Comparison of ENCODE assay signal across 18 cellular contexts in genomic region chr2:19654310-19655090, GRCh38.
DNase-seq lines count a peak whose midpoint lies in the region; ATAC-seq, FAIRE-seq and TF ChIP-seq lines count a peak whose summit lies in the region.
"Had no signal": no experiment of that assay in that cellular context is flagged by ENCODE, and none has a peak within 500 bp of the region (broad histone marks: within the 10 kb centered on the region; RNA-seq: fewer than 3 reads in every experiment).

No MANE protein-coding gene starts in this region.

- peak overlapping the region; percentile 45 to 77 for H3K27ac Mint-ChIP-seq in stimulated activated naive CD8-positive, alpha-beta T cell treated with anti-CD3 and anti-CD28 coated beads, Interleukin-15, amount 100 ng/mL, for 72 hours
- no peak overlapping the region for H3K27ac Mint-ChIP-seq in osteocyte (ENCODE audit: unreplicated experiment)
- no peak overlapping the region for H3K27ac Mint-ChIP-seq in activated CD4-positive, alpha-beta T cell treated with anti-CD3 and anti-CD28 coated beads, Interleukin-2, amount 10 ng/mL, durations not matched to agents 7 days and 5 days
- H3K27ac Mint-ChIP-seq: B cell; CD8-positive, alpha-beta T cell; GM23338 had no signal

- no peaks in the 10 kb centered on the region for H3K36me3 ChIP-seq in bronchial epithelial cell (ENCODE audit: control insufficient read depth, insufficient read depth, low read length)
- H3K36me3 ChIP-seq: BLaER1 treated with 17β-estradiol and CSF1 and Interleukin-3, amounts not matched to agents 10 nM and 100 nM had no signal

- H3K4me3 Mint-ChIP-seq in stimulated activated naive CD8-positive, alpha-beta T cell treated with anti-CD3 and anti-CD28 coated beads, Interleukin-15, amount 100 ng/mL, for 72 hours, result no peak overlapping the region
- no peak overlapping the region for H3K4me3 Mint-ChIP-seq in osteocyte (ENCODE audit: unreplicated experiment)
- no peak overlapping the region for H3K4me3 Mint-ChIP-seq in activated CD4-positive, alpha-beta T cell treated with anti-CD3 and anti-CD28 coated beads, Interleukin-2, amount 10 ng/mL, durations not matched to agents 7 days and 5 days
- H3K4me3 Mint-ChIP-seq: B cell; CD8-positive, alpha-beta T cell; GM23338 had no signal

- H3K36me3 Mint-ChIP-seq in osteocyte (ENCODE audit: unreplicated experiment), result peaks cover 4% of the 10 kb centered on the region
- H3K36me3 Mint-ChIP-seq in activated CD4-positive, alpha-beta T cell treated with anti-CD3 and anti-CD28 coated beads, Interleukin-2, amount 10 ng/mL, durations not matched to agents 7 days and 5 days (ENCODE audit: low read depth), result no peaks in the 10 kb centered on the region
- H3K36me3 Mint-ChIP-seq: CD8-positive, alpha-beta T cell had no signal

- H3K4me3 ChIP-seq in bronchial epithelial cell (ENCODE audit: low read depth, low read length), result no peak overlapping the region
- H3K4me3 ChIP-seq: BLaER1 treated with 17β-estradiol and CSF1 and Interleukin-3, amounts not matched to agents 10 nM and 100 nM; GM12878; GM23338 had no signal

- POLR2A ChIA-PET in activated CD4-positive, alpha-beta T cell treated with anti-CD3 and anti-CD28 coated beads, Interleukin-2, amount 10 ng/mL, durations not matched to agents 7 days and 5 days (lab: Charles Lee), result no interaction called here

- no peak for TF ChIP-seq CTCF in bronchial epithelial cell (IDR thresholded peaks at IDR 0.05; ENCODE audit: insufficient read depth, low read length, severe bottlenecking)
- TF ChIP-seq CTCF in foreskin keratinocyte (conservative IDR thresholded peaks at IDR 0.05), result no peak
- no peak for TF ChIP-seq CTCF in osteocyte (IDR thresholded peaks at IDR 0.05)

- peaks cover 7% of the 10 kb centered on the region for H3K27me3 Mint-ChIP-seq in stimulated activated naive CD8-positive, alpha-beta T cell treated with anti-CD3 and anti-CD28 coated beads, Interleukin-15, amount 100 ng/mL, for 72 hours
- H3K27me3 Mint-ChIP-seq in osteocyte (ENCODE audit: unreplicated experiment), result no peaks in the 10 kb centered on the region
- H3K27me3 Mint-ChIP-seq in activated CD4-positive, alpha-beta T cell treated with anti-CD3 and anti-CD28 coated beads, Interleukin-2, amount 10 ng/mL, durations not matched to agents 7 days and 5 days, result no peaks in the 10 kb centered on the region

- peaks cover 0 to 4% of the 10 kb centered on the region in 2 donors for H3K9me3 Mint-ChIP-seq in stimulated activated naive CD8-positive, alpha-beta T cell treated with anti-CD3 and anti-CD28 coated beads, Interleukin-15, amount 100 ng/mL, for 72 hours
- no peaks in the 10 kb centered on the region for H3K9me3 Mint-ChIP-seq in osteocyte (ENCODE audit: unreplicated experiment)
- no peaks in the 10 kb centered on the region for H3K9me3 Mint-ChIP-seq in activated CD4-positive, alpha-beta T cell treated with anti-CD3 and anti-CD28 coated beads, Interleukin-2, amount 10 ng/mL, durations not matched to agents 7 days and 5 days
- H3K9me3 Mint-ChIP-seq: CD8-positive, alpha-beta T cell; GM23338 had no signal

- DNase-seq in stimulated activated naive CD8-positive, alpha-beta T cell treated with anti-CD3 and anti-CD28 coated beads, Interleukin-15, amount 100 ng/mL, for 72 hours, result no peak
- no peak for DNase-seq in stimulated activated naive CD8-positive, alpha-beta T cell treated with anti-CD3 and anti-CD28 coated beads, Interleukin-15, Interleukin-2, amounts not matched to agents 100 U/mL and 50 U/mL, for 24 hours
- DNase-seq in bronchial epithelial cell (ENCODE audit: low read depth) (peak; percentile 75), foreskin keratinocyte (peak in 1 of 2 donors; percentile 58), osteocyte (ENCODE audit: extremely low spot score, unreplicated experiment) (peak; percentile 57), NCI-H1436 treated with DMSO at 0.1 percent for 48 hours (lab: John Stamatoyannopoulos, UW) (no peak), SHP77 treated with DMSO at 0.1 percent for 48 hours (lab: John Stamatoyannopoulos, UW) (no peak)
- no peak for DNase-seq in activated CD4-positive, alpha-beta T cell treated with anti-CD3 and anti-CD28 coated beads, Interleukin-2, amount 10 ng/mL, durations not matched to agents 7 days and 5 days
- DNase-seq: Calu3; CD8-positive, alpha-beta T cell; DMS79 treated with DMSO at 0.1 percent for 48 hours; HCEC 1CT had no signal

- H3K4me1 Mint-ChIP-seq in stimulated activated naive CD8-positive, alpha-beta T cell treated with anti-CD3 and anti-CD28 coated beads, Interleukin-15, amount 100 ng/mL, for 72 hours, result no peaks in the 10 kb centered on the region
- H3K4me1 Mint-ChIP-seq in osteocyte (ENCODE audit: unreplicated experiment), result peaks cover 13% of the 10 kb centered on the region
- no peaks in the 10 kb centered on the region for H3K4me1 Mint-ChIP-seq in activated CD4-positive, alpha-beta T cell treated with anti-CD3 and anti-CD28 coated beads, Interleukin-2, amount 10 ng/mL, durations not matched to agents 7 days and 5 days
- H3K4me1 Mint-ChIP-seq: B cell had no signal

- H3K27me3 ChIP-seq in bronchial epithelial cell (ENCODE audit: control insufficient read depth, insufficient read depth, low read length) (no peaks in the 10 kb centered on the region), foreskin keratinocyte (no peaks in the 10 kb centered on the region)
- H3K27me3 ChIP-seq: BLaER1 treated with 17β-estradiol and CSF1 and Interleukin-3, amounts not matched to agents 10 nM and 100 nM had no signal

- peaks cover 6% of the 10 kb centered on the region for H3K4me1 ChIP-seq in foreskin keratinocyte
- H3K4me1 ChIP-seq: BLaER1 treated with 17β-estradiol and CSF1 and Interleukin-3, amounts not matched to agents 10 nM and 100 nM had no signal

- H3K27ac ChIP-seq in foreskin keratinocyte, result peak overlapping the region; percentile 19
- H3K27ac ChIP-seq: BLaER1 treated with 17β-estradiol and CSF1 and Interleukin-3, amounts not matched to agents 10 nM and 100 nM had no signal

- peak; percentile 15 for ATAC-seq in stimulated activated naive CD8-positive, alpha-beta T cell treated with anti-CD3 and anti-CD28 coated beads, Interleukin-15, amount 100 ng/mL, for 72 hours
- ATAC-seq in stimulated activated naive CD8-positive, alpha-beta T cell treated with anti-CD3 and anti-CD28 coated beads, Interleukin-15, Interleukin-2, amounts not matched to agents 100 U/mL and 50 U/mL, for 24 hours, result no peak
- ATAC-seq in foreskin keratinocyte, result peak; percentile 49
- ATAC-seq: CD8-positive, alpha-beta T cell; GM12878; GM23338 had no signal

- CTCF ChIA-PET in activated CD4-positive, alpha-beta T cell treated with anti-CD3 and anti-CD28 coated beads, Interleukin-2, amount 10 ng/mL, durations not matched to agents 7 days and 5 days (lab: Charles Lee), result no interaction called here

- peak; percentile 62 for FAIRE-seq in bronchial epithelial cell (lab: Jason Lieb, UNC)
- FAIRE-seq: GM12878, GM19239, H54 had no signal

Comparison
In these comparisons a context has a peak if more than half of its experiments do, and no peak if none do; other contexts are left out.
1. DNase-seq: peak in bronchial epithelial cell (single experiment) and osteocyte (single experiment); none in stimulated activated naive CD8-positive, alpha-beta T cell treated with anti-CD3 and anti-CD28 coated beads, Interleukin-15, amount 100 ng/mL, for 72 hours (0 of 2), stimulated activated naive CD8-positive, alpha-beta T cell treated with anti-CD3 and anti-CD28 coated beads, Interleukin-15, Interleukin-2, amounts not matched to agents 100 U/mL and 50 U/mL, for 24 hours (single experiment), NCI-H1436 treated with DMSO at 0.1 percent for 48 hours (single experiment), activated CD4-positive, alpha-beta T cell treated with anti-CD3 and anti-CD28 coated beads, Interleukin-2, amount 10 ng/mL, durations not matched to agents 7 days and 5 days (single experiment) and SHP77 treated with DMSO at 0.1 percent for 48 hours (single experiment).
2. H3K27ac Mint-ChIP-seq: peak in stimulated activated naive CD8-positive, alpha-beta T cell treated with anti-CD3 and anti-CD28 coated beads, Interleukin-15, amount 100 ng/mL, for 72 hours (2 of 2); none in osteocyte (single experiment) and activated CD4-positive, alpha-beta T cell treated with anti-CD3 and anti-CD28 coated beads, Interleukin-2, amount 10 ng/mL, durations not matched to agents 7 days and 5 days (single experiment).